In the genomic region with DNA sequence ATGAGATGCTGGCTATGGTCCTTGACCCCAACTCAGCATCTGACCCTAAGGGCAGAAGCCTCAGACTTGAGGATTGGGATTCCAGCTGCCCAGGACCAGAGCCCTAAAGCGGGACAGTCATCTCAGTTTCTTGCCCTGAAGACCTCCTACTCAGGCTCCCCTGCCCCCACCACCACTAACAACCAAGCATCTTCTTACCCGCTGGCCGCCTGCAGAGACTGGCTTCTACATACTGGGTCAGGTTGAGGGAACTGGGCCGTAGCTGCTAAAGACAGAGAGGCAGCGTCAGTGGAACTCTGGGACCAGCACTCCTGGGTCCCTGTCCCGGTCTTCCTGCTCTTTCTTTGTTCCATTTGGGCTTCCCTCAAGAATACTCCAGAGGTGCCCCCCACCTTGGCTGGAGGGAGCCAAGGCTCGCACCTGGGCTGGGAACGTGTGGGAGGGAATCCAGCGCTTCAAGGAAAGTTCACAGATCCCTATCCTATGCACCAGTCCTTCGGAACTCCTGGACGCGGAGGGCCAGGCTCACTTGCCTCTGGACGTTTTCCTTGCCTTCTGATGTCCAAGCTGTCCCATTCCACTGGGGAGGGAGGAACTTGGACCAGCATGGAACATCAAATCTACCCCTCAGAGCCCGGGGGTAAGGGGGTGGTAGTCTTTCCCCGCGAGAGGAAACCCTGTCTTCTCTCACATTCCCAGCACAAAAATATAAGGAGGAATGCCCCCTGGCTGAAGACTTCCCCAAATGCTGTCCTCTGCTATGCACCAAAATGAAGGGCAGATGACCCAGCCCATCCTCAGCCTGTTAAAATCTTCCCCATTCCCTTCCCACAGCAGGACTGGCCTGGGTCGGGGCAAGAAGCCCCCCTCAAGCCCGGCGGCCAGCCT, we compare ENCODE assay signal across 6 cellular contexts. TPM values are rescaled to one million over a fixed set of nuclear protein-coding genes. Genes with fewer than 3 reads are reported as not detected.
DNase-seq lines count a peak whose midpoint lies in the region; ATAC-seq and TF ChIP-seq lines count a peak whose summit lies in the region.

No MANE protein-coding gene starts in this region.

- no peaks in the 10 kb centered on the region for H3K36me3 ChIP-seq in brain microvascular endothelial cell (replicated peaks)

- H3K4me3 Mint-ChIP-seq in nephron: peak overlapping the region; percentile 79 to 84 (median 80)

- H3K4me3 ChIP-seq in GM12864 (ENCODE audit: low read depth, low read length): peak overlapping the region; percentile 52
- H3K4me3 ChIP-seq in brain microvascular endothelial cell (ENCODE audit: low read depth, low read length): peak overlapping the region; percentile 60

- H3K27ac ChIP-seq in brain microvascular endothelial cell: no peak overlapping the region

- H3K27me3 Mint-ChIP-seq in nephron (ENCODE audit: low read depth): peaks cover 26% of the 10 kb centered on the region

- TF ChIP-seq CTCF in GM12864 (IDR thresholded peaks at IDR 0.05; ENCODE audit: low read depth, low read length, missing control alignments): no peak
- no peak for TF ChIP-seq CTCF in brain microvascular endothelial cell (IDR thresholded peaks at IDR 0.05; ENCODE audit: low read depth, low read length, missing control alignments)
- no peak for TF ChIP-seq CTCF in nephron (IDR thresholded peaks at IDR 0.05; ENCODE audit: unreplicated experiment in 3 of 3)

- peaks cover 51% of the 10 kb centered on the region for H3K4me1 Mint-ChIP-seq in nephron

- H3K36me3 Mint-ChIP-seq in nephron (ENCODE audit: low read depth): peaks cover 4% of the 10 kb centered on the region

- no peak for ATAC-seq in left lobe of liver

- H3K27me3 ChIP-seq in brain microvascular endothelial cell (replicated peaks): no peaks in the 10 kb centered on the region

- peak overlapping the region; percentile 51 to 82 (median 58) for H3K27ac Mint-ChIP-seq in nephron

- no peaks in the 10 kb centered on the region for H3K9me3 Mint-ChIP-seq in nephron

- intact Hi-C loops in head of caudate nucleus (cut with DNase I): no loop called here

- DNase-seq in GM12864 (ENCODE audit: low read depth) (no peak), brain microvascular endothelial cell (no peak), DMS79 (lab: John Stamatoyannopoulos, UW) (no peak), head of caudate nucleus (no peak), left lobe of liver (ENCODE audit: low spot score) (no peak)

- in situ Hi-C loops in brain microvascular endothelial cell (cut with HindIII; ENCODE audit: low pct_ligation_motif_present, low sequenced_read_pairs): no loop called here

RNA-seq across cellular contexts. Expression of a gene that starts 0.8 kb away (rescaled TPM):
- total RNA-seq in left lobe of liver: 2.5 TPM

RNA-seq across cellular contexts. Expression of a gene that starts 24.2 kb away (rescaled TPM):
- 8.6 TPM for total RNA-seq in left lobe of liver

RNA-seq across cellular contexts. Expression of a gene that starts 36.9 kb away (rescaled TPM):
- total RNA-seq in left lobe of liver: 0.73 TPM

RNA-seq across cellular contexts. Expression of a gene that starts 50.5 kb away (rescaled TPM):
- 53.6 TPM for total RNA-seq in left lobe of liver

RNA-seq across cellular contexts. Expression of a gene that starts 50.7 kb away (rescaled TPM):
- total RNA-seq in left lobe of liver: 25.9 TPM
